In genomic region chr10:48670978-48671913, GRCh38 we compare ENCODE assay signal across 10 cellular contexts. TPM values are rescaled to one million over a fixed set of nuclear protein-coding genes. Genes with fewer than 3 reads are reported as not detected.
DNase-seq lines count a peak whose midpoint lies in the region; ATAC-seq and TF ChIP-seq lines count a peak whose summit lies in the region.
"Had no signal": no experiment of that assay in that cellular context is flagged by ENCODE, and none has a peak within 500 bp of the region (broad histone marks: within the 10 kb centered on the region; RNA-seq: fewer than 3 reads in every experiment).

No MANE protein-coding gene starts in this region.

- no peaks in the 10 kb centered on the region for H3K36me3 ChIP-seq in OCI-LY1 (ENCODE audit: insufficient read depth, low read length)
- no peaks in the 10 kb centered on the region for H3K36me3 ChIP-seq in gastrocnemius medialis

- H3K27ac ChIP-seq in OCI-LY1 (ENCODE audit: low read depth, low read length, poor library complexity, severe bottlenecking) = peak overlapping the region; percentile 97
- H3K27ac ChIP-seq in gastrocnemius medialis = no peak overlapping the region

- no peak for TF ChIP-seq POLR2A in gastrocnemius medialis (IDR thresholded peaks at IDR 0.05)

- H3K4me1 ChIP-seq in OCI-LY1 (ENCODE audit: insufficient read depth, low read length, severe bottlenecking) (peaks cover 67% of the 10 kb centered on the region), gastrocnemius medialis (no peaks in the 10 kb centered on the region)

- in situ Hi-C loops in gastrocnemius medialis (cut with MboI; ENCODE audit: low sequenced_read_pairs in 4 of 4) = loop anchor here in 3 of 4 donors (25.0 kb wide), 2 partner anchors 491 to 841 kb away; no protein-coding TSS in a partner anchor

- ATAC-seq in GM19023 (IDR thresholded peaks at IDR 0.05; ENCODE audit: unreplicated experiment) (peak; percentile 73), HG02759 (IDR thresholded peaks at IDR 0.05; ENCODE audit: unreplicated experiment) (peak; percentile 74), gastrocnemius medialis (no peak)

- H3K4me3 ChIP-seq in OCI-LY1 (ENCODE audit: low read depth, low read length, poor library complexity, severe bottlenecking) (peak overlapping the region; percentile 58), gastrocnemius medialis (no peak overlapping the region)

- intact Hi-C loops in gastrocnemius medialis (cut with DNase I; ENCODE audit: low total_unique reads) = no loop called here

- 0 out of 2 replicates have a peak, but pooled peaks cover 7% of the 10 kb centered on the region for H3F3A ChIP-seq in OCI-LY1 (ENCODE audit: insufficient read depth, low read length)

- H3K4me2 ChIP-seq in OCI-LY1 (ENCODE audit: low read length) = peak overlapping the region; percentile 87

- H3K9me3 ChIP-seq in OCI-LY1 (ENCODE audit: low read length) (no peaks in the 10 kb centered on the region), gastrocnemius medialis (no peaks in the 10 kb centered on the region)

- TF ChIP-seq CTCF in OCI-LY1 (IDR thresholded peaks at IDR 0.05; ENCODE audit: low read length) (no peak), gastrocnemius medialis (IDR thresholded peaks at IDR 0.05 in 4 of 5, conservative IDR thresholded peaks at IDR 0.05 in 1 of 5) (no peak)

- H3K9ac ChIP-seq in OCI-LY1 (ENCODE audit: low read length) = peak overlapping the region; percentile 80

- H3K27me3 ChIP-seq in OCI-LY1 (ENCODE audit: insufficient read depth, low read length) (no peaks in the 10 kb centered on the region), gastrocnemius medialis (no peaks in the 10 kb centered on the region)

- H4K20me1 ChIP-seq in OCI-LY1 (ENCODE audit: insufficient read depth, low read length) = no peaks in the 10 kb centered on the region

- peak; percentile 47 for DNase-seq in retina
- DNase-seq in gastrocnemius medialis = no peak
- no peak for DNase-seq in Ammon's horn (ENCODE audit: low spot score)
- DNase-seq in NCI-H1436 (lab: John Stamatoyannopoulos, UW) = no peak
- DNase-seq in NCI-H1417 (lab: John Stamatoyannopoulos, UW) = no peak
- DNase-seq: head of caudate nucleus; stimulated activated CD4-positive, alpha-beta T cell treated with anti-CD3 and anti-CD28 coated beads, Interleukin-1b, Interleukin-23, amount 100 ng/mL, for 48 hours had no signal

- no peak overlapping the region for H2AFZ ChIP-seq in OCI-LY1 (ENCODE audit: low read length)

- H3K79me2 ChIP-seq in OCI-LY1 (ENCODE audit: insufficient read depth, low read length) = no peaks in the 10 kb centered on the region

- H3K9me2 ChIP-seq in OCI-LY1 (ENCODE audit: low read depth, low read length) = no peaks in the 10 kb centered on the region

RNA-seq across cellular contexts. Expression of gene WDFY4, which starts 13.4 kb away (rescaled TPM):
- under 1 TPM; 0.29 to 0.94 (median 0.59) TPM for total RNA-seq in gastrocnemius medialis

Comparison
In these comparisons a context has a peak if more than half of its experiments do, and no peak if none do; other contexts are left out.
1. ATAC-seq: peak in GM19023 (single experiment) and HG02759 (single experiment); none in gastrocnemius medialis (0 of 2).